ENCODE assay signal across 22 cellular contexts in the genomic region with DNA sequence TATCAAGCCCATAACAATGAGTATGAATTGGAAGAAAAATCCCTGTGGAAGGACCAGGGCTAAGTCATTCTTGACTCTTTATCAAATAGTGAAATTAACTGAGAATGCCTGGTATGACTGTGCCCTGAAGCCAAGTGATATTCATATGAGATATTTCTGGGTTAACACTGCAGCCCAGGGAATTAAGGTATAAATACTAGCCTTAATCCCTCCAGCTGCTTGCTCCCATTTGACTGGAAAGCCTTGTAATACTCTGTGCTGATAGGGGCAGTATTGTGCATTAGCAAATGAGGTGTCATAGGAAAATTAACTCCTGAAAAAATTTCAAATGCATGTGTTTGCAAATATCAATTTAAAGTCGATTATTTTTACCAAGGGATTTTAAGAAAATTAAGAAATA.
"Had no signal": no experiment of that assay in that cellular context is flagged by ENCODE, and none has a peak within 500 bp of the region (broad histone marks: within the 10 kb centered on the region; RNA-seq: fewer than 3 reads in every experiment).

No MANE protein-coding gene starts in this region.

- H3K9ac ChIP-seq: KMS-11 had no signal

- H3K27ac ChIP-seq: KMS-11, VCaP had no signal

- H3K4me2 ChIP-seq: KMS-11 had no signal

- DNase-seq: activated CD4-positive, alpha-beta memory T cell treated with anti-CD3 and anti-CD28 coated beads, Interleukin-2, amount 10 ng/mL, durations not matched to agents 7 days and 5 days; activated CD4-positive, alpha-beta T cell treated with anti-CD3 and anti-CD28 coated beads for 36 hours; activated CD4-positive, alpha-beta T cell treated with anti-CD3 and anti-CD28 coated beads, Interleukin-2, amount 50 U/mL, for 1 hour; activated gamma-delta T cell treated with Interleukin-2 at 50 U/mL for 16 hours; activated naive CD4-positive, alpha-beta T cell treated with anti-CD3 and anti-CD28 coated beads, Interleukin-2, amount 10 ng/mL, durations not matched to agents 7 days and 5 days; activated naive CD8-positive, alpha-beta T cell treated with anti-CD3 and anti-CD28 coated beads for 36 hours; activated T-cell treated with anti-CD3 and anti-CD28 coated beads for 4 hours; activated T-cell treated with anti-CD3 and anti-CD28 coated beads, Interleukin-2, amount 50 U/mL, for 48 hours; cerebellar nuclear complex; NCI-H1092; NCI-H1417; NCI-H1930; NCI-H2107; NCI-H2171 treated with DMSO at 0.1 percent for 48 hours; NCI-H345; NCI-H510A treated with DMSO at 0.1 percent for 48 hours; NCI-H748 treated with DMSO at 0.1 percent for 48 hours; SIG-M5; T-helper 1 cell had no signal

- ATAC-seq: activated CD4-positive, alpha-beta T cell treated with anti-CD3 and anti-CD28 coated beads for 36 hours; activated T-helper 17 cell treated with anti-CD3 and anti-CD28 coated beads, Interleukin-2, amount 50 U/mL, for 72 hours had no signal
